15 cellular contexts compared by ENCODE assay signal in genomic region chr1:41735587-41736290, GRCh38.
DNase-seq lines count a peak whose midpoint lies in the region; ATAC-seq and TF ChIP-seq lines count a peak whose summit lies in the region.
"Had no signal": no experiment of that assay in that cellular context is flagged by ENCODE, and none has a peak within 500 bp of the region (broad histone marks: within the 10 kb centered on the region; RNA-seq: fewer than 3 reads in every experiment).

No MANE protein-coding gene starts in this region.

- peaks cover 19% of the 10 kb centered on the region for H3K4me1 ChIP-seq in cardiac muscle cell (ENCODE audit: low read depth)

- H3K36me3 ChIP-seq in cardiac muscle cell, result no peaks in the 10 kb centered on the region
- H3K36me3 ChIP-seq: brain microvascular endothelial cell, tibial artery had no signal

- no peaks in the 10 kb centered on the region for H3K9me3 ChIP-seq in cardiac muscle cell (ENCODE audit: low read depth)
- H3K9me3 ChIP-seq: mucosa of descending colon had no signal

- DNase-seq in G401 (ENCODE audit: low spot score) (peak; percentile 66), NCI-H510A treated with DMSO at 0.1 percent for 48 hours (lab: John Stamatoyannopoulos, UW) (peak; percentile 43), cardiac muscle cell (ENCODE audit: low read depth in 1 of 2, low spot score in 1 of 2) (peak; percentile 66 to 67), pons (ENCODE audit: low spot score) (peak; percentile 63), NCI-H2029 treated with DMSO at 0.1 percent for 48 hours (lab: John Stamatoyannopoulos, UW) (no peak)
- no peak for DNase-seq in stimulated activated CD4-positive, alpha-beta T cell treated with anti-CD3 and anti-CD28 coated beads, Interleukin-2, amount 100 ng/mL, for 24 hours
- DNase-seq: activated T-cell treated with anti-CD3 and anti-CD28 coated beads, Interleukin-2, amount 50 U/mL, for 4 hours; brain microvascular endothelial cell; COR-L47 had no signal

- no peak for ATAC-seq in GM18519 (IDR thresholded peaks at IDR 0.05; ENCODE audit: low FRiP score, unreplicated experiment)
- ATAC-seq in HG02938 (IDR thresholded peaks at IDR 0.05; ENCODE audit: unreplicated experiment), result no peak
- ATAC-seq: activated T-cell treated with anti-CD3 and anti-CD28 coated beads, Interleukin-2, amount 50 U/mL, for 4 hours; mucosa of descending colon; SK-N-SH treated with all-trans-retinoic acid at 6 μM for 48 hours had no signal

- no peak overlapping the region for H3K4me3 ChIP-seq in cardiac muscle cell
- H3K4me3 ChIP-seq: mucosa of descending colon, tibial artery had no signal

- in situ Hi-C loops in G401 (cut with HindIII; ENCODE audit: low sequenced_read_pairs), result no loop called here

- peak overlapping the region; percentile 57 for H3K27ac ChIP-seq in cardiac muscle cell
- H3K27ac ChIP-seq: brain microvascular endothelial cell, HL-60, tibial artery had no signal

- H3K27me3 ChIP-seq in cardiac muscle cell, result no peaks in the 10 kb centered on the region
- H3K27me3 ChIP-seq: brain microvascular endothelial cell had no signal

- no peak for TF ChIP-seq CTCF in cardiac muscle cell (IDR thresholded peaks at IDR 0.05; ENCODE audit: low read depth, low read length)

Comparison
In these comparisons a context has a peak if more than half of its experiments do, and no peak if none do; other contexts are left out.
1. DNase-seq: peak in G401 (single experiment), NCI-H510A treated with DMSO at 0.1 percent for 48 hours (single experiment), cardiac muscle cell (2 of 2) and pons (single experiment); none in NCI-H2029 treated with DMSO at 0.1 percent for 48 hours (single experiment) and stimulated activated CD4-positive, alpha-beta T cell treated with anti-CD3 and anti-CD28 coated beads, Interleukin-2, amount 100 ng/mL, for 24 hours (0 of 2).